In the genomic region with DNA sequence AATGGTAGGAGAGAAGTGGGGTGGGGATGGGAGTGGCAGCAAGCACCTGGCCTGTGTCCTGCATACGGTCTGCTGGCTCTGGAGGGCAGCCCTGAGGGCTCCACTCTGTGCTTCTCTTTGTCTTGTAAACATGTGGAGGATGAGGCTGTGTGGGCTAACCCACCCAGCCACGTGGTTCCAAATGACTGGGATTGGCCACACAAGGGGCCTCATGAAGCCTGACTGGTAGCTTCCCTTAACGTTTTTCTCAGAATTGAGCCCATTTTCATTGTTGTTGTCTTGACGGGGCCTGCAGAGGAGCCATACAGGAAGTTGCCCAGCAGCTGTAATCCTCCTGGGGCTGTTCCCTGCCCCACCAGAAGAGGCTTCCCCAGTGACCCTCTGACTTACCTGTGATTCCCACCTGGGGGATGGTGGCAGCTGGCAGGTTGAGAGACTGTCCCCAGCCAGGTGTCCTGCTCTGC, we compare ENCODE assay signal across 1 cellular context.
TF ChIP-seq lines count a peak whose summit lies in the region.

No MANE protein-coding gene starts in this region.

TF ChIP-seq in HepG2, 621 proteins besides CTCF, POLR2A, EP300 and RAD21:
- TF ChIP-seq ATF7 (IDR thresholded peaks at IDR 0.05), result no peak
- no peak for TF ChIP-seq ATF7 (CRISPR knock-in tag; IDR thresholded peaks at IDR 0.05)
- TF ChIP-seq ZNF569 (CRISPR knock-in tag; IDR thresholded peaks at IDR 0.05; ENCODE audit: borderline replicate concordance), result no peak
- no peak for TF ChIP-seq TMF1 (CRISPR knock-in tag; IDR thresholded peaks at IDR 0.05; ENCODE audit: low read depth)
- no peak for TF ChIP-seq MAF1 (CRISPR knock-in tag; IDR thresholded peaks at IDR 0.05; ENCODE audit: borderline replicate concordance)
- TF ChIP-seq ZFP90 (CRISPR knock-in tag; IDR thresholded peaks at IDR 0.05; ENCODE audit: borderline replicate concordance), result no peak
- TF ChIP-seq YY1 (IDR thresholded peaks at IDR 0.05; ENCODE audit: insufficient read depth, insufficient replicate concordance, low read depth, low read length), result no peak
